Comparison of ENCODE assay signal across 18 cellular contexts in the genomic region with DNA sequence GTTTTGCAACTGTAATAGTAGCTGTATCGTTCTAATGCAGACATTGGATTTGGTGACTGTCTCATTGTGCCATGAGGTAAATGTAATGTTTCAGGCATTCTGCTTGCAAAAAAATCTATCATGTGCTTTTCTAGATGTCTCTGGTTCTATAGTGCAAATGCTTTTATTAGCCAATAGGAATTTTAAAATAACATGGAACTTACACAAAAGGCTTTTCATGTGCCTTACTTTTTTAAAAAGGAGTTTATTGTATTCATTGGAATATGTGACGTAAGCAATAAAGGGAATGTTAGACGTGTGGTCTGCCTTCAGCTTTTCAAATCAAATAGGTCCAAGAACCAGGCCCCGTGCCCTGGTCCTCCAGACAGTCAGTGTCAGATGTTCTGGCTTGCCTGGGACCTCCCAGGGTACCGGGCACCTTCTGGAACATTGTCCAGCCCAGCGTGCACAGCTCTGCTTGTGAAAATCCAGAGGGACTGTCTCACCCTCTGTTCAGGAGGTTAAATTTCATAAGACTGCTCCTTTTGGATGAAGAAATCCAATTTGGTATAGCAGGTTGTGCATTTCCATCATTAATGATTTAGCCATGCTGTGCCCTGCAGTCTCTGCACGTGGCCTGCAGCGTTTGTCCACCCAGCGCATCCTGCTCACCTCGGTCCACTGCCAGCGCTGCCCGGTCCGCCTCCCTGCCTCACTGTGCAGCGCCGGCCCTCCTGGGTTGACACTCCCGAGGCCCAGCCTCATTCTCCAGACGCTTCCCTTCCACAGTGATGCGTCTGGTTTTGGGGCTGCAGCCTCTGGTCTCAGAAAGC. TPM values are rescaled to one million over a fixed set of nuclear protein-coding genes. Genes with fewer than 3 reads are reported as not detected.
"Had no signal": no experiment of that assay in that cellular context is flagged by ENCODE, and none has a peak within 500 bp of the region (broad histone marks: within the 10 kb centered on the region; RNA-seq: fewer than 3 reads in every experiment).

No MANE protein-coding gene starts in this region.

- H3K9me3 Mint-ChIP-seq: activated B cell treated with CpG ODN at 0.5 μM for 24 hours; activated CD4-positive, alpha-beta memory T cell treated with anti-CD3 and anti-CD28 coated beads for 36 hours; activated naive CD4-positive, alpha-beta T cell treated with anti-CD3 and anti-CD28 coated beads for 36 hours; activated T-cell treated with anti-CD3 and anti-CD28 coated beads, Interleukin-2, amount 50 U/mL, for 4 hours; stimulated activated naive CD8-positive, alpha-beta T cell treated with anti-CD3 and anti-CD28 coated beads, Interleukin-15, Interleukin-2, amounts not matched to agents 100 ng/mL and 50 ng/mL, for 24 hours had no signal

- H3K27ac Mint-ChIP-seq: activated B cell treated with CpG ODN at 0.5 μM for 24 hours; activated CD4-positive, alpha-beta memory T cell treated with anti-CD3 and anti-CD28 coated beads for 36 hours; activated CD8-positive, alpha-beta memory T cell treated with anti-CD3 and anti-CD28 coated beads, Interleukin-2, amount 10 ng/mL, durations not matched to agents 7 days and 5 days; activated naive CD4-positive, alpha-beta T cell treated with anti-CD3 and anti-CD28 coated beads for 36 hours; stimulated activated naive CD8-positive, alpha-beta T cell treated with anti-CD3 and anti-CD28 coated beads, Interleukin-15, Interleukin-2, amounts not matched to agents 100 ng/mL and 50 ng/mL, for 24 hours had no signal

- DNase-seq: activated B cell treated with CpG ODN at 0.5 μM for 24 hours; activated CD4-positive, alpha-beta memory T cell treated with anti-CD3 and anti-CD28 coated beads for 36 hours; activated CD4-positive, alpha-beta T cell treated with anti-CD3 and anti-CD28 coated beads for 4 hours; activated CD8-positive, alpha-beta memory T cell treated with anti-CD3 and anti-CD28 coated beads, Interleukin-2, amount 10 ng/mL, durations not matched to agents 7 days and 5 days; activated naive CD4-positive, alpha-beta T cell treated with anti-CD3 and anti-CD28 coated beads for 36 hours; activated T-cell treated with anti-CD3 and anti-CD28 coated beads, Interleukin-2, amount 50 U/mL, for 4 hours; cerebellar nuclear complex; effector CD4-positive, alpha-beta T cell; esophagus squamous epithelium; left ventricle myocardium superior; retina; spleen; stimulated activated CD8-positive, alpha-beta memory T cell treated with anti-CD3 and anti-CD28 coated beads, Interleukin-4, amount 100 ng/mL, for 48 hours; T-helper 9 cell; transverse colon; uterus had no signal

- H3K9me3 ChIP-seq: ascending aorta, esophagus squamous epithelium, spleen, transverse colon, uterus had no signal

- H3K4me3 Mint-ChIP-seq: activated B cell treated with CpG ODN at 0.5 μM for 24 hours; activated CD4-positive, alpha-beta memory T cell treated with anti-CD3 and anti-CD28 coated beads for 36 hours; activated CD8-positive, alpha-beta memory T cell treated with anti-CD3 and anti-CD28 coated beads, Interleukin-2, amount 10 ng/mL, durations not matched to agents 7 days and 5 days; activated naive CD4-positive, alpha-beta T cell treated with anti-CD3 and anti-CD28 coated beads for 36 hours; activated T-cell treated with anti-CD3 and anti-CD28 coated beads, Interleukin-2, amount 50 U/mL, for 4 hours; stimulated activated naive CD8-positive, alpha-beta T cell treated with anti-CD3 and anti-CD28 coated beads, Interleukin-15, Interleukin-2, amounts not matched to agents 100 ng/mL and 50 ng/mL, for 24 hours had no signal

- H3K4me3 ChIP-seq: ascending aorta, esophagus squamous epithelium, spleen, transverse colon, uterus had no signal

- H3K27ac ChIP-seq: ascending aorta, esophagus squamous epithelium, spleen, transverse colon, uterus had no signal

- H3K27me3 ChIP-seq: ascending aorta had no signal

- H3K36me3 ChIP-seq: uterus had no signal

- ATAC-seq: activated CD8-positive, alpha-beta memory T cell treated with anti-CD3 and anti-CD28 coated beads, Interleukin-2, amount 10 ng/mL, durations not matched to agents 7 days and 5 days; activated T-cell treated with anti-CD3 and anti-CD28 coated beads, Interleukin-2, amount 50 U/mL, for 4 hours; left ventricle myocardium superior had no signal

- H3K4me1 ChIP-seq: ascending aorta, transverse colon, uterus had no signal

RNA-seq across cellular contexts. Expression of a gene that starts 6.6 kb away (rescaled TPM):
- total RNA-seq: ascending aorta had no signal
